Comparison of ENCODE assay signal across 11 cellular contexts in the genomic region with DNA sequence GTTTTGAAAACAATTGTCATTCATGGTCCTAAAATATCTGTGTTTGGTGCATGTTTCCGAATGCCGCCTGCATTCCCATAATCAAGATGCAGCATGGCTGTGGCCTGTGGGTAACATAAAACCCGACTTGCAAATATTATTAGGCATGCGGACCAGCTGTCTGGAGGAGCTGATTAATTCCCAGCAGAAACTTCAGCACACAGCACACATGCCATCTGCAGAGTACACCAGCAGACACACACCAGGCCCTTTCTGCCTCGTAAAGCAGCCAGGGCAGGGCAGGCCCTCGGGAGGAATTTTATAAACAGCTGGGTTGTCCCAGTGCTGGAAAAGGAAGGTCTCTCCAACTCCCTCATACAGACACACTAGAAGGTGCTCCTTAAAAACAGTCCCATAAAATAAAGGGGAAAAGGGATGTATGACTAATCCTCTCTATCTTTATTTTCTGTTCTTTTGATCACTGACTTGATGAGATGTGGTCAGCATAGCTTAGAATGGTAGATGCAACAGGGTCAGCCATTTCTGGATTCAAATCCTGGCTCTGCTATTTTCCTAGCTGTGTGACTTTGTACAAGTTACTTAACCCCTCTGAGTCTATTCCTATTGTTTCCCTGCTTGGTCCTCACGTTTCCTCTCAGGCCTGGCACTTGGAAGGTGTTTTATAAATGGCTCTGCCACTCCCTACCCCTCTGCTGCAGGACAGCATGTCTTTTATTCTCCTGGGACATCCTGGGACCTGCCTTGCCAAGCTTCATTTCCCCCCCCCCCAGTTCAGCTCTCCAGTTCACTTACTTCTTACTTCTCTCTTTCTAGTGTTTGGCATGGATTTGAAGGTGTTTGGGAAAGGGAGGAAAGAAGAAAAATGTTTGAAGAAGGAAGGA.
DNase-seq lines count a peak whose midpoint lies in the region; ATAC-seq, FAIRE-seq and TF ChIP-seq lines count a peak whose summit lies in the region.
"Had no signal": no experiment of that assay in that cellular context is flagged by ENCODE, and none has a peak within 500 bp of the region (broad histone marks: within the 10 kb centered on the region; RNA-seq: fewer than 3 reads in every experiment).

No MANE protein-coding gene starts in this region.

- no peak overlapping the region for H3K4me3 ChIP-seq in SJCRH30

- no peaks in the 10 kb centered on the region for H3K27me3 ChIP-seq in SJCRH30

- H3K27me3 Mint-ChIP-seq in WTC11 (ENCODE audit: low read depth): no peaks in the 10 kb centered on the region

- DNase-seq in DMS 273 treated with DMSO at 0.1 percent for 48 hours (lab: John Stamatoyannopoulos, UW) (peak; percentile 97), SJCRH30 (peak; percentile 86 to 88), fibroblast of gingiva (ENCODE audit: low read depth) (peak; percentile 52), renal cortical epithelial cell (ENCODE audit: low read depth) (peak; percentile 63), WTC11 (ENCODE audit: low spot score) (no peak), NCI-H2029 (lab: John Stamatoyannopoulos, UW) (no peak), GM19239 (ENCODE audit: insufficient read length, low spot score) (no peak)
- DNase-seq: midbrain, SIG-M5 had no signal

- H3K27ac Mint-ChIP-seq in WTC11: no peak overlapping the region

- CTCF ChIA-PET in WTC11 (lab: Charles Lee): no interaction called here

- peak overlapping the region; percentile 9; the same call in 1 of the 2 replicates for H3K27ac ChIP-seq in SJCRH30
- H3K27ac ChIP-seq: KMS-11 had no signal

- ATAC-seq in WTC11: no peak
- ATAC-seq in HG03025 (IDR thresholded peaks at IDR 0.05; ENCODE audit: low FRiP score, unreplicated experiment): no peak

- H3K36me3 ChIP-seq in SJCRH30: 0 out of 2 replicates have a peak, but pooled peaks cover 7% of the 10 kb centered on the region

- H3K4me3 Mint-ChIP-seq in WTC11: no peak overlapping the region

- H3K9me3 ChIP-seq in SJCRH30 (replicated peaks): no peaks in the 10 kb centered on the region

- no peak for FAIRE-seq in GM19239 (lab: Jason Lieb, UNC)

- peaks cover 15% of the 10 kb centered on the region; the same call in 1 of the 2 replicates for H3K36me3 Mint-ChIP-seq in WTC11

- peaks cover 6% of the 10 kb centered on the region for H3K4me1 Mint-ChIP-seq in WTC11

- POLR2A ChIA-PET in WTC11 (lab: Charles Lee): no interaction called here

- H3K4me1 ChIP-seq in SJCRH30: peaks cover 8% of the 10 kb centered on the region

- H3K9me3 Mint-ChIP-seq in WTC11: no peaks in the 10 kb centered on the region

- no peak for TF ChIP-seq CTCF in WTC11 (IDR thresholded peaks at IDR 0.05)

TF ChIP-seq in WTC11, 78 proteins besides CTCF, POLR2A, EP300 and RAD21:
- TF ChIP-seq TP53 (CRISPR knock-in tag; IDR thresholded peaks at IDR 0.05): no peak
- TF ChIP-seq CREB1 (CRISPR knock-in tag; IDR thresholded peaks at IDR 0.05): no peak
- TF ChIP-seq, protein P1, sequence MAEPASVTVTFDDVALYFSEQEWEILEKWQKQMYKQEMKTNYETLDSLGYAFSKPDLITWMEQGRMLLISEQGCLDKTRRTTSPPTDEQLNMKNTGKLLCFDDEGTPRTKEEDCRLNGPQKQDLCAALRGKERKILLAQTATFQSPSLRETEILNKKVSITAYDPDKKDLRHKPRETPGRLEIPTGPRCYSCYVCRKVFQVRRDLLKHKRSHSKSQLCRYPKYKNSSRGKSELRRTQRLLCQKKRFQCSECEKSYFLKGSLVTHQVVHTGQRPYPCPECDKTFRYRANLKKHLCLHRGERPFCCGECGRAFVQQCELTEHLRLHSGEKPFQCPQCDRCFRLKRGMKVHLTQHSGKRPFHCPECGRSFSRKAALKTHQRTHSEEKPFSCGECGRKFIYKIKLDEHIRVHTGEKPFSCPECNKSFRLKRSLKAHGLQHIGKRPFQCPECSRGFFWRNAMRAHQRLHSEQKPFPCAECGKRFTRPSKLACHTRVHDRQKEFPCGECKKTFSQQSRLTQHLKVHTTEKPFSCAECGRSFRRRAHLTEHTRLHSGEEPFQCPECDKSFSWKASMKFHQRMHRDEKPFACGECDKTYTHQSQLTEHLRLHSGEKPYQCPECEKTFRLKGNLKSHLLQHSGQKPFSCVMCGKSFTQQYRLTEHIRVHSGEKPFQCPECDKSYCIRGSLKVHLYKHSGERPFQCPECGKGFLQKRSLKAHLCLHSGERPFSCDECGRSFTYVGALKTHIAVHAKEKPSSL (CRISPR knock-in tag; conservative IDR thresholded peaks at IDR 0.05): no peak

Comparison
In these comparisons a context has a peak if more than half of its experiments do, and no peak if none do; other contexts are left out.
1. DNase-seq: peak in DMS 273 treated with DMSO at 0.1 percent for 48 hours (single experiment), SJCRH30 (2 of 2), fibroblast of gingiva (single experiment) and renal cortical epithelial cell (single experiment); none in WTC11 (single experiment), NCI-H2029 (single experiment) and GM19239 (single experiment).